ENCODE assay signal across 1 cellular context in the genomic region with DNA sequence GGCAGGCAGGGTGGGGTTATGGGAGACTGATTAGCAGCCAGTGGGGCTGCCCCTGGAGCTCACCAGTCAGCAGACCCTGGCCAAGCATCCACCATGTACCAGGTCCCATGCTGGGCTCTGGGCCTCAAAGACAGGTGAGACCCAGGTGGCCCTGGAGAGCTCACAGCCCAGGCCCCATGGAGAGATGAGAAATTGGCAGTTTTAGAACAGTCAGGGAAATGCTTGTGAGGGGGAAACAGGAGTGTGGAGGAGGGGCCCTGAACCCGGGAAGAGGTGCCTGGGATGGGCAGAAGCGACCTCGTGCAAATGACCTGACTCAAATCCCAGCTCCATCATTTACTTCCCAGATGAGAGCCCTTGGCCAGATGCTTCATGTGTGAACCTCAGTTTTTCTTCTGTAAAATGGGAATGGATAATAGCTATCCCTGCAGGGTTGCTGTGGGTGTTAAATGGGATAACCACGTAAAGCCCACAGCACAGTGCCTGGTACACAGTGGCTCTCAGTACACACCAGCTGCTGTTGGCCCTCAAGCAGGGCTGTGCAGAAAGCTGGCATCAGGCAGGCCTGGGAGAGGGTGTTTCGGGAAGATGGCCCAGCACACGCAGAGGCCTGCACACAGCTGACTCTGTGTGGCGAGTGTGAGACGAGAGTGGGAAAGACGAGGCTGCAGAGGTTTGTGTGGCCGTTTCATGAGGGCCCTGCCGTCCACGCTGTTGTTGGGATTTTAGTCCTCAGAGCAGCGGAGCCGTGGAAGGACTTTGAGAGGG.
TF ChIP-seq lines count a peak whose summit lies in the region.

No MANE protein-coding gene starts in this region.

TF ChIP-seq in SK-N-SH treated with all-trans-retinoic acid at 6 μM for 48 hours, 23 proteins besides CTCF, POLR2A, EP300 and RAD21 (continued from another document):
- TF ChIP-seq ZNF8 (CRISPR knock-in tag; IDR thresholded peaks at IDR 0.05) (no peak), SNAI2 (CRISPR knock-in tag; IDR thresholded peaks at IDR 0.05) (no peak), GLIS3 (CRISPR knock-in tag; IDR thresholded peaks at IDR 0.05) (no peak), ZFP30 (CRISPR knock-in tag; IDR thresholded peaks at IDR 0.05) (no peak), ISL1 (CRISPR knock-in tag; IDR thresholded peaks at IDR 0.05) (no peak)
- TF ChIP-seq, protein P1, sequence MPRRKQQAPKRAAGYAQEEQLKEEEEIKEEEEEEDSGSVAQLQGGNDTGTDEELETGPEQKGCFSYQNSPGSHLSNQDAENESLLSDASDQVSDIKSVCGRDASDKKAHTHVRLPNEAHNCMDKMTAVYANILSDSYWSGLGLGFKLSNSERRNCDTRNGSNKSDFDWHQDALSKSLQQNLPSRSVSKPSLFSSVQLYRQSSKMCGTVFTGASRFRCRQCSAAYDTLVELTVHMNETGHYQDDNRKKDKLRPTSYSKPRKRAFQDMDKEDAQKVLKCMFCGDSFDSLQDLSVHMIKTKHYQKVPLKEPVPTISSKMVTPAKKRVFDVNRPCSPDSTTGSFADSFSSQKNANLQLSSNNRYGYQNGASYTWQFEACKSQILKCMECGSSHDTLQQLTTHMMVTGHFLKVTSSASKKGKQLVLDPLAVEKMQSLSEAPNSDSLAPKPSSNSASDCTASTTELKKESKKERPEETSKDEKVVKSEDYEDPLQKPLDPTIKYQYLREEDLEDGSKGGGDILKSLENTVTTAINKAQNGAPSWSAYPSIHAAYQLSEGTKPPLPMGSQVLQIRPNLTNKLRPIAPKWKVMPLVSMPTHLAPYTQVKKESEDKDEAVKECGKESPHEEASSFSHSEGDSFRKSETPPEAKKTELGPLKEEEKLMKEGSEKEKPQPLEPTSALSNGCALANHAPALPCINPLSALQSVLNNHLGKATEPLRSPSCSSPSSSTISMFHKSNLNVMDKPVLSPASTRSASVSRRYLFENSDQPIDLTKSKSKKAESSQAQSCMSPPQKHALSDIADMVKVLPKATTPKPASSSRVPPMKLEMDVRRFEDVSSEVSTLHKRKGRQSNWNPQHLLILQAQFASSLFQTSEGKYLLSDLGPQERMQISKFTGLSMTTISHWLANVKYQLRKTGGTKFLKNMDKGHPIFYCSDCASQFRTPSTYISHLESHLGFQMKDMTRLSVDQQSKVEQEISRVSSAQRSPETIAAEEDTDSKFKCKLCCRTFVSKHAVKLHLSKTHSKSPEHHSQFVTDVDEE (CRISPR knock-in tag; IDR thresholded peaks at IDR 0.05): no peak
TF ChIP-seq in SK-N-SH treated with all-trans-retinoic acid at 6 μM for 48 hours: peak in this region for 0.
